Comparison of ENCODE assay signal across 17 cellular contexts in genomic region chr1:16438516-16438915, GRCh38. TPM values are rescaled to one million over a fixed set of nuclear protein-coding genes. Genes with fewer than 3 reads are reported as not detected.
DNase-seq lines count a peak whose midpoint lies in the region; ATAC-seq and TF ChIP-seq lines count a peak whose summit lies in the region.
"Had no signal": no experiment of that assay in that cellular context is flagged by ENCODE, and none has a peak within 500 bp of the region (broad histone marks: within the 10 kb centered on the region; RNA-seq: fewer than 3 reads in every experiment).

No MANE protein-coding gene starts in this region.

- H3K36me3 Mint-ChIP-seq in natural killer cell = no peaks in the 10 kb centered on the region

- no peaks in the 10 kb centered on the region for H3F3A ChIP-seq in GM23248 (ENCODE audit: insufficient read depth)

- H3K4me2 ChIP-seq in GM23248 (ENCODE audit: unreplicated experiment) = no peak overlapping the region
- H3K4me2 ChIP-seq: GM23338 had no signal

- no peaks in the 10 kb centered on the region for H3K9me2 ChIP-seq in GM23248 (ENCODE audit: insufficient read depth)

- H3K27me3 ChIP-seq in GM23248 (replicated peaks; ENCODE audit: insufficient read depth) = no peaks in the 10 kb centered on the region

- H3K9ac ChIP-seq in GM23248 = no peak overlapping the region

- DNase-seq in GM23248 = no peak
- DNase-seq in RPMI8226 = peak; percentile 27
- no peak for DNase-seq in natural killer cell
- DNase-seq in GM10248 (ENCODE audit: extremely low spot score) = no peak
- DNase-seq in NCI-H345 (lab: John Stamatoyannopoulos, UW) = no peak
- DNase-seq in MV-4-11 (lab: John Stamatoyannopoulos, UW) = no peak
- DNase-seq: CD8-positive, alpha-beta T cell; COR-L47; DMS153; DND-41; GF-D8; H9 had no signal

- H3K4me1 ChIP-seq in GM23248 (ENCODE audit: insufficient read depth) = no peaks in the 10 kb centered on the region

- no peaks in the 10 kb centered on the region for H4K20me1 ChIP-seq in GM23248 (ENCODE audit: insufficient read depth)

- H3K27me3 Mint-ChIP-seq in natural killer cell (ENCODE audit: low read depth in 2 of 2) = no peaks in the 10 kb centered on the region

- in situ Hi-C loops in GM23248 (cut with MboI) = no loop called here

- peaks cover 30% of the 10 kb centered on the region for H3K79me2 ChIP-seq in GM23248 (ENCODE audit: insufficient read depth)

- no peak for TF ChIP-seq CTCF in natural killer cell (IDR thresholded peaks at IDR 0.05)
- TF ChIP-seq CTCF in GM10248 (IDR thresholded peaks at IDR 0.05; ENCODE audit: control extremely low read depth, extremely low read depth, low read depth, missing control alignments) = no peak

- peaks cover 18 to 22% of the 10 kb centered on the region in 2 donors for H3K4me1 Mint-ChIP-seq in natural killer cell

- peak overlapping the region; percentile 31; the same call in 1 of the 2 replicates for H2AFZ ChIP-seq in GM23248
- H2AFZ ChIP-seq: GM23338 had no signal

- no peak overlapping the region for H3K27ac ChIP-seq in GM23248

- no peaks in the 10 kb centered on the region for H3K9me3 Mint-ChIP-seq in natural killer cell
- H3K9me3 Mint-ChIP-seq: CD8-positive, alpha-beta T cell; GM23338; H9 had no signal

- ATAC-seq in natural killer cell (no peak), GM19467 (IDR thresholded peaks at IDR 0.05; ENCODE audit: unreplicated experiment) (no peak)
- ATAC-seq: CD8-positive, alpha-beta T cell; GM23338; HepG2 had no signal

- H3K27ac Mint-ChIP-seq in natural killer cell = peak overlapping the region in 1 of 2 donors; percentile 9
- H3K27ac Mint-ChIP-seq: CD8-positive, alpha-beta T cell; GM23338; H9 had no signal

- intact Hi-C loops in natural killer cell (cut with micrococcal nuclease) = no loop called here

- no peak overlapping the region for H3K4me3 ChIP-seq in GM23248
- H3K4me3 ChIP-seq: GM23338 had no signal

- H3K9me3 ChIP-seq in GM23248 (ENCODE audit: low read depth) = no peaks in the 10 kb centered on the region

- CTCF ChIA-PET in GM10248 (lab: Yijun Ruan, JAX) = interaction anchor here (1.5 to 3.0 kb wide), 3 partner anchors 12 to 24 kb away, joined by 4 to 33 read pairs (median 10); no protein-coding TSS in a partner anchor

- H3K36me3 ChIP-seq in GM23248 (ENCODE audit: low read depth) = peaks cover 11% of the 10 kb centered on the region; the same call in 1 of the 2 replicates

- H3K4me3 Mint-ChIP-seq in natural killer cell = peak overlapping the region; percentile 55
- H3K4me3 Mint-ChIP-seq: CD14-positive monocyte; CD8-positive, alpha-beta T cell; GM23338; H9 had no signal

- POLR2A ChIA-PET in GM10248 (lab: Yijun Ruan, JAX) = no interaction called here

- WGBS in GM23248 (ENCODE audit: low coverage in 1 of 2, low lambda C conversion rate in 2 of 2, missing lambda C conversion rate in 2 of 2), 2 experiments = 72 to 73% methylated on average over 2 of the region's 2 CpGs

RNA-seq across cellular contexts. Expression of gene SPATA21, which starts 1.3 kb away (rescaled TPM):
- not detected in 2 replicates for total RNA-seq in GM23248 (2014; rRNA removed; shearing (Covaris generic))
- polyA plus RNA-seq in GM23248 (2016; fragmentation: Nextera tagmentation; extraction: Ambion mirVana) = not detected in 2 replicates
- under 1 TPM; 0.35 to 0.55 (median 0.36) TPM for total RNA-seq in natural killer cell
- total RNA-seq: CD8-positive, alpha-beta T cell; H9 had no signal
- polyA plus RNA-seq: BJ, CD14-positive monocyte, GM23338 had no signal

RNA-seq across cellular contexts. Expression of gene NECAP2, which starts 2.0 kb away (rescaled TPM):
- total RNA-seq in GM23248 (2014; rRNA removed; shearing (Covaris generic)) = 112 and 117 TPM in 2 replicates
- polyA plus RNA-seq in GM23248 (2016; fragmentation: Nextera tagmentation; extraction: Ambion mirVana) = 102 and 106 TPM in 2 replicates
- 10 to 100 TPM; 62.1 to 73.1 (median 73.0) TPM for total RNA-seq in natural killer cell
